ENCODE assay signal across 8 cellular contexts in the genomic region with DNA sequence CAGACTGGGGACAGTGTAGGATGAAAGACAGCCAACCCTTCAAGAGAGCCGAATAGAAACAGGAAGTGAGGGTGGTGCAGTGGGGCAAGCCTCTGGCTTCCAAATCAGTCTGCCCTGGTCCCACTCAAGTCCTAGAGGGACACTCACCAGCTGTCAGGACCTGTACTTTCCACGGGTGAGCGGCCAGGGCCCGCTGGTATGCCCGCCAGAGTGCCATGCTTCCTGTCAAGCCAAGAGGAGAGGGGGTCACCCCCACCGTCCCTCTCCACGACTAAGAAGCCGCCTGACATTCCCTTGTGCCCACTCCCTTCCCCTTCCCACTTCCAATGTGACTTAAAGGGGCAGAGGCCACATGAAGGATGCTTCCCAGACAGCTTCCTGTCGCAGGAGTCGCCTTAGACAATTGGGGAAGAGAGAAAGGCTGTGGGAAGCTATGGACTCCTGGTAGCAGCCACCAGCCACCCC. TPM values are rescaled to one million over a fixed set of nuclear protein-coding genes. Genes with fewer than 3 reads are reported as not detected.
DNase-seq lines count a peak whose midpoint lies in the region; ATAC-seq, FAIRE-seq and TF ChIP-seq lines count a peak whose summit lies in the region.

No MANE protein-coding gene starts in this region.

- POLR2A ChIA-PET in HepG2 (lab: Yijun Ruan, JAX): interaction anchor here (0.8 to 5.0 kb wide), 15 partner anchors 10 to 106 kb away, joined by 3 to 73 read pairs (median 7); a partner anchor contains a TSS

- 0% methylated on average over 9 of the region's 10 CpGs for WGBS in HepG2 (ENCODE audit: low lambda C conversion rate)
- WGBS in thyroid gland, 2 donors: 1 to 3% methylated on average over 7 to 10 of the region's 10 CpGs

- H3K36me3 ChIP-seq in brain microvascular endothelial cell (replicated peaks): peaks cover 12% of the 10 kb centered on the region
- peaks cover 7 to 19% of the 10 kb centered on the region in 2 experiments for H3K36me3 ChIP-seq in HepG2 (replicated peaks in 1 of 2; ENCODE audit: control insufficient read depth in 1 of 2, insufficient read depth in 2 of 2, low read length in 2 of 2)
- peaks cover 6 to 10% of the 10 kb centered on the region in 2 donors for H3K36me3 ChIP-seq in thyroid gland

- H3K9me3 ChIP-seq in HepG2 (ENCODE audit: low read length) (no peaks in the 10 kb centered on the region), thyroid gland (no peaks in the 10 kb centered on the region)

- CTCF ChIA-PET in HepG2 (lab: Yijun Ruan, JAX; ENCODE audit: low intra/inter-chr PET ratio, low total read pairs): no interaction called here

- TF ChIP-seq RAD21 in HepG2 (CRISPR knock-in tag; IDR thresholded peaks at IDR 0.05): no peak

- FAIRE-seq in HepG2 (lab: Jason Lieb, UNC): no peak

- H3K27ac ChIP-seq in brain microvascular endothelial cell: peak overlapping the region; percentile 91
- peak overlapping the region; percentile 91 for H3K27ac ChIP-seq in HepG2 (ENCODE audit: extremely low read length, insufficient read depth, low read length)
- peak overlapping the region; percentile 77 to 94 (median 89) for H3K27ac ChIP-seq in thyroid gland

- H2AFZ ChIP-seq in HepG2 (ENCODE audit: low read length): no peak overlapping the region

- H3K4me3 ChIP-seq in brain microvascular endothelial cell (ENCODE audit: low read depth, low read length) (peak overlapping the region; percentile 92), HepG2 (replicated peaks in 1 of 3; ENCODE audit: insufficient read depth in 1 of 3, low read depth in 2 of 3, low read length in 3 of 3) (peak overlapping the region; percentile 82 to 86 (median 83)), thyroid gland (replicated peaks in 1 of 3) (peak overlapping the region; percentile 53 to 81 (median 60))

- intact Hi-C loops in HepG2 (cut with micrococcal nuclease; ENCODE audit: unreplicated experiment): no loop called here
- intact Hi-C loops in thyroid gland (cut with DNase I): loop anchor here (5.0 kb wide), 1 partner anchor 35 kb away; a partner anchor contains a TSS

- peak overlapping the region; percentile 99 for H3K9ac ChIP-seq in HepG2 (ENCODE audit: insufficient read depth, low read depth, low read length)

- H3K4me2 ChIP-seq in HepG2 (ENCODE audit: low read depth, low read length): peak overlapping the region; percentile 95

- TSS peak; percentile 88 for BruUV-seq in HepG2 (replicated peaks; lab: Mats Ljungman, UMichigan)

- peaks cover 36% of the 10 kb centered on the region for H3K4me1 ChIP-seq in HepG2 (ENCODE audit: insufficient read depth, low read length)
- peaks cover 11 to 25% of the 10 kb centered on the region in 2 donors for H3K4me1 ChIP-seq in thyroid gland

- no peaks in the 10 kb centered on the region for H4K20me1 ChIP-seq in HepG2 (ENCODE audit: insufficient read depth, low read length)

- DNase-seq in NCI-H82 (lab: John Stamatoyannopoulos, UW) (peak; percentile 55), NCI-H82 treated with DMSO at 0.1 percent for 48 hours (lab: John Stamatoyannopoulos, UW; ENCODE audit: unreplicated experiment) (no peak), NOMO-1 (lab: John Stamatoyannopoulos, UW; ENCODE audit: unreplicated experiment in 2 of 2) (peak; percentile 31 to 60), brain microvascular endothelial cell (no peak), HepG2 (ENCODE audit: low spot score) (no peak), thyroid gland (peak; percentile 80 to 88)

- ATAC-seq in HepG2: peak; percentile 9
- no peak for ATAC-seq in GM18868 (IDR thresholded peaks at IDR 0.05; ENCODE audit: unreplicated experiment)
- no peak for ATAC-seq in HG03521 (IDR thresholded peaks at IDR 0.05; ENCODE audit: unreplicated experiment)

- H3K27me3 ChIP-seq in brain microvascular endothelial cell (replicated peaks): no peaks in the 10 kb centered on the region
- peaks cover 0 to 4% of the 10 kb centered on the region in 2 experiments; a peak in 1 of 5 replicates for H3K27me3 ChIP-seq in HepG2 (ENCODE audit: control insufficient read depth in 1 of 2, insufficient read depth in 2 of 2, low read length in 2 of 2)
- H3K27me3 ChIP-seq in thyroid gland: no peaks in the 10 kb centered on the region

- no peak for TF ChIP-seq POLR2A in HepG2 (IDR thresholded peaks at IDR 0.05; ENCODE audit: insufficient read depth in 1 of 2, low read depth in 2 of 2, low read length in 2 of 2)
- TF ChIP-seq POLR2A in thyroid gland (IDR thresholded peaks at IDR 0.05): no peak

- TF ChIP-seq EP300 in HepG2 (IDR thresholded peaks at IDR 0.05; ENCODE audit: low read depth in 2 of 2, low read length in 2 of 2): no peak
- TF ChIP-seq EP300 in HepG2 (CRISPR knock-in tag; IDR thresholded peaks at IDR 0.05; ENCODE audit: borderline replicate concordance): no peak

- no peak for TF ChIP-seq CTCF in brain microvascular endothelial cell (IDR thresholded peaks at IDR 0.05; ENCODE audit: low read depth, low read length, missing control alignments)
- no peak for TF ChIP-seq CTCF in HepG2 (CRISPR knock-in tag; IDR thresholded peaks at IDR 0.05)
- TF ChIP-seq CTCF in thyroid gland (IDR thresholded peaks at IDR 0.05): no peak

- in situ Hi-C loops in brain microvascular endothelial cell (cut with HindIII; ENCODE audit: low pct_ligation_motif_present, low sequenced_read_pairs): no loop called here
- in situ Hi-C loops in HepG2 (cut with HindIII; ENCODE audit: extremely low pct_ligation_motif_present, low pct_unique_long_range_greater_than_20kb): loop anchor here (5.0 kb wide), 1 partner anchor 50 kb away; a partner anchor contains a TSS

- peaks cover 25% of the 10 kb centered on the region for H3K79me2 ChIP-seq in HepG2 (ENCODE audit: insufficient read depth, low read length)

RNA-seq across cellular contexts. Expression of a gene that starts 0.6 kb away (rescaled TPM):
- total RNA-seq in HepG2 (2016; rRNA removed; fragmentation: Illumina TruSeq; extraction: Trizol) (37.0 and 48.9 TPM in 2 replicates), thyroid gland (100 to 1,000 TPM in 3 of 4 donors, 10 to 100 TPM in 1; 92.9 to 151 (median 116) TPM)
- 20.8 and 25.9 TPM in 2 replicates for total RNA-seq in HepG2 (2016; cell fraction: cytosol; rRNA removed; fragmentation: Illumina TruSeq; extraction: Trizol; ENCODE audit: low read depth)
- 42.7 and 51.6 TPM in 2 replicates for total RNA-seq in HepG2 (2016; cell fraction: insoluble cytoplasmic fraction; rRNA removed; fragmentation: Illumina TruSeq; extraction: Trizol)
- total RNA-seq in HepG2 (2016; cell fraction: membrane; rRNA removed; fragmentation: Illumina TruSeq; extraction: Trizol): 26.7 and 29.9 TPM in 2 replicates
- total RNA-seq in HepG2 (2016; cell fraction: nucleus; rRNA removed; fragmentation: Illumina TruSeq; extraction: Trizol): 42.0 and 44.6 TPM in 2 replicates
- 119 and 129 TPM in 2 replicates for polyA plus RNA-seq in HepG2 (2011; rRNA removed)
- 118 and 122 TPM in 2 replicates for polyA plus RNA-seq in HepG2 (2011; cell fraction: cytosol; rRNA removed)
- polyA plus RNA-seq in HepG2 (2011; cell fraction: nucleus; rRNA removed): 242 and 245 TPM in 2 replicates
- polyA plus RNA-seq in HepG2 (2012): 63.5 and 90.0 TPM in 2 replicates
- 24.1 and 27.7 TPM in 2 replicates for polyA plus RNA-seq in HepG2 (2016; cell fraction: cytosol; fragmentation: Illumina TruSeq; extraction: Trizol; ENCODE audit: low read depth)
- polyA plus RNA-seq in HepG2 (2016; cell fraction: insoluble cytoplasmic fraction; fragmentation: Illumina TruSeq; extraction: Trizol; ENCODE audit: low read depth): 63.3 and 64.7 TPM in 2 replicates
- 36.5 and 39.6 TPM in 2 replicates for polyA plus RNA-seq in HepG2 (2016; cell fraction: membrane; fragmentation: Illumina TruSeq; extraction: Trizol; ENCODE audit: low read depth)
- polyA plus RNA-seq in HepG2 (2016; cell fraction: nucleus; fragmentation: Illumina TruSeq; extraction: Trizol; ENCODE audit: insufficient read depth, low read depth): 101 and 104 TPM in 2 replicates
- polyA minus RNA-seq in HepG2 (2011; rRNA and poly(A)+ RNA removed; ENCODE audit: low replicate concordance): 155 and 173 TPM in 2 replicates
- polyA minus RNA-seq in HepG2 (2011; cell fraction: cytosol; rRNA and poly(A)+ RNA removed): 37.4 and 40.5 TPM in 2 replicates
- 76.9 and 109 TPM in 2 replicates for polyA minus RNA-seq in HepG2 (2011; cell fraction: nucleus; rRNA and poly(A)+ RNA removed)

RNA-seq across cellular contexts. Expression of a gene that starts 14.1 kb away (rescaled TPM):
- total RNA-seq in HepG2 (2016; rRNA removed; fragmentation: Illumina TruSeq; extraction: Trizol) (0.36 and 1.2 TPM in 2 replicates), thyroid gland (1 to 10 TPM; 1.1 to 2.5 (median 2.0) TPM)
- not detected in 2 replicates for total RNA-seq in HepG2 (2016; cell fraction: cytosol; rRNA removed; fragmentation: Illumina TruSeq; extraction: Trizol; ENCODE audit: low read depth)
- total RNA-seq in HepG2 (2016; cell fraction: insoluble cytoplasmic fraction; rRNA removed; fragmentation: Illumina TruSeq; extraction: Trizol): 0.25 and 0.54 TPM in 2 replicates
- total RNA-seq in HepG2 (2016; cell fraction: membrane; rRNA removed; fragmentation: Illumina TruSeq; extraction: Trizol): 0.24 and 0.25 TPM in 2 replicates
- 0.53 and 1.4 TPM in 2 replicates for total RNA-seq in HepG2 (2016; cell fraction: nucleus; rRNA removed; fragmentation: Illumina TruSeq; extraction: Trizol)
- 2.3 and 2.6 TPM in 2 replicates for polyA plus RNA-seq in HepG2 (2011; rRNA removed)
- polyA plus RNA-seq in HepG2 (2011; cell fraction: cytosol; rRNA removed): 1.3 and 2.9 TPM in 2 replicates
- polyA plus RNA-seq in HepG2 (2011; cell fraction: nucleus; rRNA removed): 22.6 and 33.5 TPM in 2 replicates
- 1.8 TPM in 2 replicates for polyA plus RNA-seq in HepG2 (2012)
- polyA plus RNA-seq in HepG2 (2016; cell fraction: cytosol; fragmentation: Illumina TruSeq; extraction: Trizol; ENCODE audit: low read depth): 0.14 TPM in 1 of 2 replicates, not detected in the other
- polyA plus RNA-seq in HepG2 (2016; cell fraction: insoluble cytoplasmic fraction; fragmentation: Illumina TruSeq; extraction: Trizol; ENCODE audit: low read depth): 0.46 TPM in 1 of 2 replicates, not detected in the other
- 0.25 TPM in 1 of 2 replicates, not detected in the other for polyA plus RNA-seq in HepG2 (2016; cell fraction: membrane; fragmentation: Illumina TruSeq; extraction: Trizol; ENCODE audit: low read depth)
- 2.6 and 2.7 TPM in 2 replicates for polyA plus RNA-seq in HepG2 (2016; cell fraction: nucleus; fragmentation: Illumina TruSeq; extraction: Trizol; ENCODE audit: insufficient read depth, low read depth)
- 0.54 and 2.7 TPM in 2 replicates for polyA minus RNA-seq in HepG2 (2011; rRNA and poly(A)+ RNA removed; ENCODE audit: low replicate concordance)
- polyA minus RNA-seq in HepG2 (2011; cell fraction: cytosol; rRNA and poly(A)+ RNA removed): not detected in 2 replicates
- 1.7 and 2.1 TPM in 2 replicates for polyA minus RNA-seq in HepG2 (2011; cell fraction: nucleus; rRNA and poly(A)+ RNA removed)

RNA-seq across cellular contexts. Expression of a gene that starts 34.2 kb away (rescaled TPM):
- total RNA-seq in HepG2 (2016; rRNA removed; fragmentation: Illumina TruSeq; extraction: Trizol) (77.5 and 80.0 TPM in 2 replicates), thyroid gland (10 to 100 TPM; 44.7 to 86.6 (median 51.8) TPM)
- 43.5 and 52.1 TPM in 2 replicates for total RNA-seq in HepG2 (2016; cell fraction: cytosol; rRNA removed; fragmentation: Illumina TruSeq; extraction: Trizol; ENCODE audit: low read depth)
- total RNA-seq in HepG2 (2016; cell fraction: insoluble cytoplasmic fraction; rRNA removed; fragmentation: Illumina TruSeq; extraction: Trizol): 72.3 and 78.2 TPM in 2 replicates
- total RNA-seq in HepG2 (2016; cell fraction: membrane; rRNA removed; fragmentation: Illumina TruSeq; extraction: Trizol): 72.9 and 75.0 TPM in 2 replicates
- total RNA-seq in HepG2 (2016; cell fraction: nucleus; rRNA removed; fragmentation: Illumina TruSeq; extraction: Trizol): 66.4 and 68.7 TPM in 2 replicates
- polyA plus RNA-seq in HepG2 (2011; rRNA removed): 110 and 130 TPM in 2 replicates
- polyA plus RNA-seq in HepG2 (2011; cell fraction: cytosol; rRNA removed): 66.6 and 78.1 TPM in 2 replicates
- polyA plus RNA-seq in HepG2 (2011; cell fraction: nucleus; rRNA removed): 240 and 284 TPM in 2 replicates
- polyA plus RNA-seq in HepG2 (2012): 68.1 and 83.8 TPM in 2 replicates
- polyA plus RNA-seq in HepG2 (2016; cell fraction: cytosol; fragmentation: Illumina TruSeq; extraction: Trizol; ENCODE audit: low read depth): 23.7 and 28.2 TPM in 2 replicates
- 86.5 and 95.8 TPM in 2 replicates for polyA plus RNA-seq in HepG2 (2016; cell fraction: insoluble cytoplasmic fraction; fragmentation: Illumina TruSeq; extraction: Trizol; ENCODE audit: low read depth)
- 59.8 and 70.6 TPM in 2 replicates for polyA plus RNA-seq in HepG2 (2016; cell fraction: membrane; fragmentation: Illumina TruSeq; extraction: Trizol; ENCODE audit: low read depth)
- 135 and 154 TPM in 2 replicates for polyA plus RNA-seq in HepG2 (2016; cell fraction: nucleus; fragmentation: Illumina TruSeq; extraction: Trizol; ENCODE audit: insufficient read depth, low read depth)
- 139 and 140 TPM in 2 replicates for polyA minus RNA-seq in HepG2 (2011; rRNA and poly(A)+ RNA removed; ENCODE audit: low replicate concordance)
- 38.4 and 43.3 TPM in 2 replicates for polyA minus RNA-seq in HepG2 (2011; cell fraction: cytosol; rRNA and poly(A)+ RNA removed)
- 99.5 and 107 TPM in 2 replicates for polyA minus RNA-seq in HepG2 (2011; cell fraction: nucleus; rRNA and poly(A)+ RNA removed)

RNA-seq across cellular contexts. Expression of a gene that starts 40.1 kb away (rescaled TPM):
- total RNA-seq in HepG2 (2016; rRNA removed; fragmentation: Illumina TruSeq; extraction: Trizol): 0.07 TPM in 1 of 2 replicates, not detected in the other
- not detected in 2 replicates for total RNA-seq in HepG2 (2016; cell fraction: cytosol; rRNA removed; fragmentation: Illumina TruSeq; extraction: Trizol; ENCODE audit: low read depth)
- 0.12 and 0.19 TPM in 2 replicates for total RNA-seq in HepG2 (2016; cell fraction: insoluble cytoplasmic fraction; rRNA removed; fragmentation: Illumina TruSeq; extraction: Trizol)
- total RNA-seq in HepG2 (2016; cell fraction: membrane; rRNA removed; fragmentation: Illumina TruSeq; extraction: Trizol): 0.07 TPM in 1 of 2 replicates, not detected in the other
- 0.65 TPM in 1 of 2 replicates, not detected in the other for total RNA-seq in HepG2 (2016; cell fraction: nucleus; rRNA removed; fragmentation: Illumina TruSeq; extraction: Trizol)
- polyA plus RNA-seq in HepG2 (2011; rRNA removed): 0.13 and 0.14 TPM in 2 replicates
- 0.12 and 0.23 TPM in 2 replicates for polyA plus RNA-seq in HepG2 (2011; cell fraction: cytosol; rRNA removed)
- polyA plus RNA-seq in HepG2 (2011; cell fraction: nucleus; rRNA removed): 0.37 and 0.42 TPM in 2 replicates
- 0.09 and 0.24 TPM in 2 replicates for polyA plus RNA-seq in HepG2 (2012)
- polyA plus RNA-seq in HepG2 (2016; cell fraction: cytosol; fragmentation: Illumina TruSeq; extraction: Trizol; ENCODE audit: low read depth): not detected in 2 replicates
- polyA plus RNA-seq in HepG2 (2016; cell fraction: insoluble cytoplasmic fraction; fragmentation: Illumina TruSeq; extraction: Trizol; ENCODE audit: low read depth): 0.20 TPM in 1 of 2 replicates, not detected in the other
- not detected in 2 replicates for polyA plus RNA-seq in HepG2 (2016; cell fraction: membrane; fragmentation: Illumina TruSeq; extraction: Trizol; ENCODE audit: low read depth)
- polyA plus RNA-seq in HepG2 (2016; cell fraction: nucleus; fragmentation: Illumina TruSeq; extraction: Trizol; ENCODE audit: insufficient read depth, low read depth): 0.52 TPM in 1 of 2 replicates, not detected in the other
- polyA minus RNA-seq in HepG2 (2011; rRNA and poly(A)+ RNA removed; ENCODE audit: low replicate concordance): 1.4 TPM in 1 of 2 replicates, not detected in the other
- polyA minus RNA-seq in HepG2 (2011; cell fraction: cytosol; rRNA and poly(A)+ RNA removed): not detected in 2 replicates
- not detected in 2 replicates for polyA minus RNA-seq in HepG2 (2011; cell fraction: nucleus; rRNA and poly(A)+ RNA removed)
- total RNA-seq in thyroid gland: 1 to 10 TPM in 1 of 4 donors, under 1 TPM in 2, not detected in 1; 0.22 to 1.6 (median 0.54) TPM

RNA-seq across cellular contexts. Expression of a gene that starts 47.1 kb away (rescaled TPM):
- not detected in 2 replicates for total RNA-seq in HepG2 (2016; rRNA removed; fragmentation: Illumina TruSeq; extraction: Trizol)
- not detected in 2 replicates for total RNA-seq in HepG2 (2016; cell fraction: cytosol; rRNA removed; fragmentation: Illumina TruSeq; extraction: Trizol; ENCODE audit: low read depth)
- not detected in 2 replicates for total RNA-seq in HepG2 (2016; cell fraction: insoluble cytoplasmic fraction; rRNA removed; fragmentation: Illumina TruSeq; extraction: Trizol)
- total RNA-seq in HepG2 (2016; cell fraction: membrane; rRNA removed; fragmentation: Illumina TruSeq; extraction: Trizol): not detected in 2 replicates
- not detected in 2 replicates for total RNA-seq in HepG2 (2016; cell fraction: nucleus; rRNA removed; fragmentation: Illumina TruSeq; extraction: Trizol)
- 0.05 and 0.07 TPM in 2 replicates for polyA plus RNA-seq in HepG2 (2011; rRNA removed)
- polyA plus RNA-seq in HepG2 (2011; cell fraction: cytosol; rRNA removed): not detected in 2 replicates
- 0.24 and 0.43 TPM in 2 replicates for polyA plus RNA-seq in HepG2 (2011; cell fraction: nucleus; rRNA removed)
- polyA plus RNA-seq in HepG2 (2012): 0.17 TPM in 1 of 2 replicates, not detected in the other
- not detected in 2 replicates for polyA plus RNA-seq in HepG2 (2016; cell fraction: cytosol; fragmentation: Illumina TruSeq; extraction: Trizol; ENCODE audit: low read depth)
- not detected in 2 replicates for polyA plus RNA-seq in HepG2 (2016; cell fraction: insoluble cytoplasmic fraction; fragmentation: Illumina TruSeq; extraction: Trizol; ENCODE audit: low read depth)
- not detected in 2 replicates for polyA plus RNA-seq in HepG2 (2016; cell fraction: membrane; fragmentation: Illumina TruSeq; extraction: Trizol; ENCODE audit: low read depth)
- polyA plus RNA-seq in HepG2 (2016; cell fraction: nucleus; fragmentation: Illumina TruSeq; extraction: Trizol; ENCODE audit: insufficient read depth, low read depth): not detected in 2 replicates
- not detected in 2 replicates for polyA minus RNA-seq in HepG2 (2011; rRNA and poly(A)+ RNA removed; ENCODE audit: low replicate concordance)
- not detected in 2 replicates for polyA minus RNA-seq in HepG2 (2011; cell fraction: cytosol; rRNA and poly(A)+ RNA removed)
- not detected in 2 replicates for polyA minus RNA-seq in HepG2 (2011; cell fraction: nucleus; rRNA and poly(A)+ RNA removed)
- 1 to 10 TPM in 2 of 4 donors, under 1 TPM in 1, not detected in 1; 0.33 to 2.1 (median 1.1) TPM for total RNA-seq in thyroid gland

Comparison
In these comparisons a context has a peak if more than half of its experiments do, and no peak if none do; other contexts are left out.
1. DNase-seq: peak in NCI-H82 (single experiment), NOMO-1 (2 of 2) and thyroid gland (2 of 2); none in NCI-H82 treated with DMSO at 0.1 percent for 48 hours (single experiment), brain microvascular endothelial cell (single experiment) and HepG2 (single experiment).
2. Peak in every context shown above with its lines, with median percentiles within 50 percentile points of each other: H3K27ac ChIP-seq and H3K4me3 ChIP-seq.